ENCODE assay signal across 17 cellular contexts in genomic region chr4:75722417-75722816, GRCh38. TPM values are rescaled to one million over a fixed set of nuclear protein-coding genes. Genes with fewer than 3 reads are reported as not detected.
DNase-seq lines count a peak whose midpoint lies in the region; ATAC-seq, FAIRE-seq and TF ChIP-seq lines count a peak whose summit lies in the region.
"Had no signal": no experiment of that assay in that cellular context is flagged by ENCODE, and none has a peak within 500 bp of the region (broad histone marks: within the 10 kb centered on the region; RNA-seq: fewer than 3 reads in every experiment).

No MANE protein-coding gene starts in this region.

- H3K79me2 ChIP-seq in HepG2 (ENCODE audit: insufficient read depth, low read length): peaks cover 48% of the 10 kb centered on the region

- TF ChIP-seq EP300 in HepG2 (IDR thresholded peaks at IDR 0.05; ENCODE audit: low read depth in 2 of 2, low read length in 2 of 2) (no peak), HepG2 (CRISPR knock-in tag; IDR thresholded peaks at IDR 0.05; ENCODE audit: borderline replicate concordance) (no peak)

- BruUV-seq in HepG2 (replicated peaks; lab: Mats Ljungman, UMichigan): no TSS peak

- H3K9me3 Mint-ChIP-seq in activated T-helper 17 cell treated with anti-CD3 and anti-CD28 coated beads, Interleukin-2, amount 50 U/mL, for 72 hours: no peaks in the 10 kb centered on the region
- H3K9me3 Mint-ChIP-seq: activated CD4-positive, alpha-beta memory T cell treated with anti-CD3 and anti-CD28 coated beads, Interleukin-2, amount 10 ng/mL, durations not matched to agents 7 days and 5 days had no signal

- no peak for ATAC-seq in activated T-helper 17 cell treated with anti-CD3 and anti-CD28 coated beads, Interleukin-2, amount 50 U/mL, for 72 hours (replicated peaks)
- ATAC-seq in HepG2: no peak
- no peak for ATAC-seq in GM18858 (IDR thresholded peaks at IDR 0.05; ENCODE audit: unreplicated experiment)
- ATAC-seq: pancreas had no signal

- H3K27ac Mint-ChIP-seq in activated T-helper 17 cell treated with anti-CD3 and anti-CD28 coated beads, Interleukin-2, amount 50 U/mL, for 72 hours: no peak overlapping the region

- no peak for TF ChIP-seq RAD21 in HepG2 (CRISPR knock-in tag; IDR thresholded peaks at IDR 0.05)

- peak overlapping the region; percentile 87 for H3K4me2 ChIP-seq in BLaER1
- peak overlapping the region; percentile 83 for H3K4me2 ChIP-seq in HepG2 (ENCODE audit: low read depth, low read length)

- H3K9ac ChIP-seq in BLaER1 (peak overlapping the region; percentile 3; the same call in 1 of the 2 replicates), HUES48 (ENCODE audit: low read depth, low read length) (no peak overlapping the region), HepG2 (ENCODE audit: insufficient read depth, low read depth, low read length) (no peak overlapping the region)

- H3K36me3 Mint-ChIP-seq in activated T-helper 17 cell treated with anti-CD3 and anti-CD28 coated beads, Interleukin-2, amount 50 U/mL, for 72 hours (ENCODE audit: low read depth): peaks cover 32% of the 10 kb centered on the region

- in situ Hi-C loops in HepG2 (cut with HindIII; ENCODE audit: extremely low pct_ligation_motif_present, low pct_unique_long_range_greater_than_20kb): loop anchor here (5.0 kb wide), 1 partner anchor 50 kb away; the partner anchor contains the start of gene G3BP2

- H3K27me3 ChIP-seq in BLaER1 (no peaks in the 10 kb centered on the region), HUES48 (ENCODE audit: control insufficient read depth, insufficient read depth, low read length) (no peaks in the 10 kb centered on the region), HepG2 (ENCODE audit: control insufficient read depth in 1 of 2, insufficient read depth in 2 of 2, low read length in 2 of 2) (no peaks in the 10 kb centered on the region; a peak in 1 of 5 replicates)
- H3K27me3 ChIP-seq: pancreas, suprapubic skin had no signal

- H3K4me3 Mint-ChIP-seq in activated T-helper 17 cell treated with anti-CD3 and anti-CD28 coated beads, Interleukin-2, amount 50 U/mL, for 72 hours: peak overlapping the region; percentile 100

- DNase-seq in HepG2 (ENCODE audit: low spot score) (no peak), middle frontal gyrus (ENCODE audit: extremely low spot score, low spot score) (no peak), NCI-H1105 treated with DMSO at 0.1 percent for 48 hours (lab: John Stamatoyannopoulos, UW) (no peak), NCI-H1417 treated with DMSO at 0.1 percent for 48 hours (lab: John Stamatoyannopoulos, UW) (no peak)
- DNase-seq: activated CD4-positive, alpha-beta memory T cell treated with anti-CD3 and anti-CD28 coated beads, Interleukin-2, amount 10 ng/mL, durations not matched to agents 7 days and 5 days; activated effector memory CD4-positive, alpha-beta T cell treated with anti-CD3 and anti-CD28 coated beads, Interleukin-2, amount 50 U/mL, for 16 hours; aorta; HCEC 1CT; NCI-H2029 treated with DMSO at 0.1 percent for 48 hours; NCI-H526 treated with DMSO at 0.1 percent for 48 hours; pancreas; T1000 had no signal

- WGBS in HepG2 (ENCODE audit: low lambda C conversion rate): 79% methylated on average over 3 of the region's 3 CpGs

- peaks cover 31% of the 10 kb centered on the region for H3K4me1 Mint-ChIP-seq in activated T-helper 17 cell treated with anti-CD3 and anti-CD28 coated beads, Interleukin-2, amount 50 U/mL, for 72 hours

- no peak for FAIRE-seq in HepG2 (lab: Jason Lieb, UNC)
- FAIRE-seq: pancreas had no signal

- intact Hi-C loops in HepG2 (cut with micrococcal nuclease; ENCODE audit: unreplicated experiment): loop anchor here (5.0 kb wide), 1 partner anchor 125 kb away; no protein-coding TSS in a partner anchor

- H3K4me3 ChIP-seq in BLaER1: no peak overlapping the region
- H3K4me3 ChIP-seq in HUES48 (ENCODE audit: low read depth, low read length): peak overlapping the region; percentile 74
- H3K4me3 ChIP-seq in HepG2 (replicated peaks in 1 of 3; ENCODE audit: insufficient read depth in 1 of 3, low read depth in 2 of 3, low read length in 3 of 3): peak overlapping the region in 1 of 3 experiments; percentile 87; a peak in 1 of 6 replicates
- H3K4me3 ChIP-seq: pancreas, suprapubic skin had no signal

- H3K27me3 Mint-ChIP-seq in activated T-helper 17 cell treated with anti-CD3 and anti-CD28 coated beads, Interleukin-2, amount 50 U/mL, for 72 hours: no peaks in the 10 kb centered on the region
- H3K27me3 Mint-ChIP-seq: activated CD4-positive, alpha-beta memory T cell treated with anti-CD3 and anti-CD28 coated beads, Interleukin-2, amount 10 ng/mL, durations not matched to agents 7 days and 5 days had no signal

- H4K20me1 ChIP-seq in BLaER1 (peaks cover 17% of the 10 kb centered on the region), HepG2 (ENCODE audit: insufficient read depth, low read length) (peaks cover 11% of the 10 kb centered on the region)

- no peak overlapping the region for H3K27ac ChIP-seq in BLaER1
- no peak overlapping the region for H3K27ac ChIP-seq in HUES48 (ENCODE audit: low read depth, low read length)
- no peak overlapping the region for H3K27ac ChIP-seq in HepG2 (ENCODE audit: extremely low read length, insufficient read depth, low read length)
- H3K27ac ChIP-seq: suprapubic skin had no signal

- CTCF ChIA-PET in HepG2 (lab: Yijun Ruan, JAX; ENCODE audit: low intra/inter-chr PET ratio, low total read pairs): no interaction called here

- TF ChIP-seq CTCF in HepG2 (CRISPR knock-in tag; IDR thresholded peaks at IDR 0.05): no peak

- H3K9me3 ChIP-seq in BLaER1: 0 out of 2 replicates have a peak, but pooled peaks cover 5% of the 10 kb centered on the region
- no peaks in the 10 kb centered on the region for H3K9me3 ChIP-seq in HUES48 (ENCODE audit: control insufficient read depth, insufficient read depth, low read length)
- H3K9me3 ChIP-seq in HepG2 (ENCODE audit: low read length): no peaks in the 10 kb centered on the region
- H3K9me3 ChIP-seq: pancreas, suprapubic skin had no signal

- peaks cover 41% of the 10 kb centered on the region for H3K4me1 ChIP-seq in BLaER1
- H3K4me1 ChIP-seq in HUES48 (ENCODE audit: control insufficient read depth, insufficient read depth, low read length): peaks cover 19% of the 10 kb centered on the region
- peaks cover 35% of the 10 kb centered on the region for H3K4me1 ChIP-seq in HepG2 (ENCODE audit: insufficient read depth, low read length)

- H2AFZ ChIP-seq in HepG2 (ENCODE audit: low read length): no peak overlapping the region

- no peak for TF ChIP-seq POLR2A in HepG2 (IDR thresholded peaks at IDR 0.05; ENCODE audit: insufficient read depth in 1 of 2, low read depth in 2 of 2, low read length in 2 of 2)

- H3K36me3 ChIP-seq in BLaER1 (peaks cover 23% of the 10 kb centered on the region), HUES48 (ENCODE audit: control insufficient read depth, insufficient read depth, low read length) (peaks cover 26% of the 10 kb centered on the region), HepG2 (replicated peaks in 1 of 2; ENCODE audit: control insufficient read depth in 1 of 2, insufficient read depth in 2 of 2, low read length in 2 of 2) (no peaks in the 10 kb centered on the region; a peak in 1 of 5 replicates)
- H3K36me3 ChIP-seq: pancreas, suprapubic skin had no signal

- POLR2A ChIA-PET in HepG2 (lab: Yijun Ruan, JAX): interaction anchor here (0.8 to 2.9 kb wide), 3 partner anchors 13 to 47 kb away, joined by 3 to 26 read pairs (median 23); no protein-coding TSS in a partner anchor

RNA-seq across cellular contexts. Expression of gene USO1, which starts 2.0 kb away (rescaled TPM):
- 10 to 100 TPM; 55.8 to 66.0 TPM for total RNA-seq in activated T-helper 17 cell treated with anti-CD3 and anti-CD28 coated beads, Interleukin-2, amount 50 U/mL, for 72 hours
- 87.7 and 111 TPM in 2 replicates for total RNA-seq in HepG2 (2016; rRNA removed; fragmentation: Illumina TruSeq; extraction: Trizol)
- total RNA-seq in HepG2 (2016; cell fraction: cytosol; rRNA removed; fragmentation: Illumina TruSeq; extraction: Trizol; ENCODE audit: low read depth): 8.7 and 10.1 TPM in 2 replicates
- 86.1 and 107 TPM in 2 replicates for total RNA-seq in HepG2 (2016; cell fraction: insoluble cytoplasmic fraction; rRNA removed; fragmentation: Illumina TruSeq; extraction: Trizol)
- total RNA-seq in HepG2 (2016; cell fraction: membrane; rRNA removed; fragmentation: Illumina TruSeq; extraction: Trizol): 34.3 and 42.9 TPM in 2 replicates
- 67.4 and 83.9 TPM in 2 replicates for total RNA-seq in HepG2 (2016; cell fraction: nucleus; rRNA removed; fragmentation: Illumina TruSeq; extraction: Trizol)
- 40.8 and 52.2 TPM in 2 replicates for polyA plus RNA-seq in HepG2 (2011; rRNA removed)
- 21.5 and 31.4 TPM in 2 replicates for polyA plus RNA-seq in HepG2 (2011; cell fraction: cytosol; rRNA removed)
- 16.6 and 18.0 TPM in 2 replicates for polyA plus RNA-seq in HepG2 (2011; cell fraction: nucleus; rRNA removed)
- 42.8 and 53.1 TPM in 2 replicates for polyA plus RNA-seq in HepG2 (2012)
- polyA plus RNA-seq in HepG2 (2016; cell fraction: cytosol; fragmentation: Illumina TruSeq; extraction: Trizol; ENCODE audit: low read depth): 3.9 and 4.3 TPM in 2 replicates
- polyA plus RNA-seq in HepG2 (2016; cell fraction: insoluble cytoplasmic fraction; fragmentation: Illumina TruSeq; extraction: Trizol; ENCODE audit: low read depth): 72.4 and 76.4 TPM in 2 replicates
- 16.6 and 19.6 TPM in 2 replicates for polyA plus RNA-seq in HepG2 (2016; cell fraction: membrane; fragmentation: Illumina TruSeq; extraction: Trizol; ENCODE audit: low read depth)
- polyA plus RNA-seq in HepG2 (2016; cell fraction: nucleus; fragmentation: Illumina TruSeq; extraction: Trizol; ENCODE audit: insufficient read depth, low read depth): 78.1 and 78.9 TPM in 2 replicates
- 14.8 and 29.1 TPM in 2 replicates for polyA minus RNA-seq in HepG2 (2011; rRNA and poly(A)+ RNA removed; ENCODE audit: low replicate concordance)
- 40.9 and 44.0 TPM in 2 replicates for polyA minus RNA-seq in HepG2 (2011; cell fraction: cytosol; rRNA and poly(A)+ RNA removed)
- 50.7 and 56.3 TPM in 2 replicates for polyA minus RNA-seq in HepG2 (2011; cell fraction: nucleus; rRNA and poly(A)+ RNA removed)

RNA-seq across cellular contexts. Expression of gene G3BP2, which starts 49.2 kb away (rescaled TPM):
- 100 to 1,000 TPM; 128 to 172 TPM for total RNA-seq in activated T-helper 17 cell treated with anti-CD3 and anti-CD28 coated beads, Interleukin-2, amount 50 U/mL, for 72 hours
- 179 and 316 TPM in 2 replicates for total RNA-seq in HepG2 (2016; rRNA removed; fragmentation: Illumina TruSeq; extraction: Trizol)
- 11.2 and 19.7 TPM in 2 replicates for total RNA-seq in HepG2 (2016; cell fraction: cytosol; rRNA removed; fragmentation: Illumina TruSeq; extraction: Trizol; ENCODE audit: low read depth)
- total RNA-seq in HepG2 (2016; cell fraction: insoluble cytoplasmic fraction; rRNA removed; fragmentation: Illumina TruSeq; extraction: Trizol): 189 and 305 TPM in 2 replicates
- 43.1 and 44.4 TPM in 2 replicates for total RNA-seq in HepG2 (2016; cell fraction: membrane; rRNA removed; fragmentation: Illumina TruSeq; extraction: Trizol)
- total RNA-seq in HepG2 (2016; cell fraction: nucleus; rRNA removed; fragmentation: Illumina TruSeq; extraction: Trizol): 111 and 112 TPM in 2 replicates
- polyA plus RNA-seq in HepG2 (2011; rRNA removed): 45.9 and 51.7 TPM in 2 replicates
- 27.1 and 46.8 TPM in 2 replicates for polyA plus RNA-seq in HepG2 (2011; cell fraction: cytosol; rRNA removed)
- 15.9 and 17.2 TPM in 2 replicates for polyA plus RNA-seq in HepG2 (2011; cell fraction: nucleus; rRNA removed)
- polyA plus RNA-seq in HepG2 (2012): 70.5 and 76.8 TPM in 2 replicates
- 5.2 and 5.9 TPM in 2 replicates for polyA plus RNA-seq in HepG2 (2016; cell fraction: cytosol; fragmentation: Illumina TruSeq; extraction: Trizol; ENCODE audit: low read depth)
- polyA plus RNA-seq in HepG2 (2016; cell fraction: insoluble cytoplasmic fraction; fragmentation: Illumina TruSeq; extraction: Trizol; ENCODE audit: low read depth): 205 and 220 TPM in 2 replicates
- 17.8 and 19.9 TPM in 2 replicates for polyA plus RNA-seq in HepG2 (2016; cell fraction: membrane; fragmentation: Illumina TruSeq; extraction: Trizol; ENCODE audit: low read depth)
- 75.9 and 78.7 TPM in 2 replicates for polyA plus RNA-seq in HepG2 (2016; cell fraction: nucleus; fragmentation: Illumina TruSeq; extraction: Trizol; ENCODE audit: insufficient read depth, low read depth)
- 31.2 and 31.4 TPM in 2 replicates for polyA minus RNA-seq in HepG2 (2011; rRNA and poly(A)+ RNA removed; ENCODE audit: low replicate concordance)
- 69.6 and 72.0 TPM in 2 replicates for polyA minus RNA-seq in HepG2 (2011; cell fraction: cytosol; rRNA and poly(A)+ RNA removed)
- polyA minus RNA-seq in HepG2 (2011; cell fraction: nucleus; rRNA and poly(A)+ RNA removed): 61.0 and 82.1 TPM in 2 replicates
